In the genomic region with DNA sequence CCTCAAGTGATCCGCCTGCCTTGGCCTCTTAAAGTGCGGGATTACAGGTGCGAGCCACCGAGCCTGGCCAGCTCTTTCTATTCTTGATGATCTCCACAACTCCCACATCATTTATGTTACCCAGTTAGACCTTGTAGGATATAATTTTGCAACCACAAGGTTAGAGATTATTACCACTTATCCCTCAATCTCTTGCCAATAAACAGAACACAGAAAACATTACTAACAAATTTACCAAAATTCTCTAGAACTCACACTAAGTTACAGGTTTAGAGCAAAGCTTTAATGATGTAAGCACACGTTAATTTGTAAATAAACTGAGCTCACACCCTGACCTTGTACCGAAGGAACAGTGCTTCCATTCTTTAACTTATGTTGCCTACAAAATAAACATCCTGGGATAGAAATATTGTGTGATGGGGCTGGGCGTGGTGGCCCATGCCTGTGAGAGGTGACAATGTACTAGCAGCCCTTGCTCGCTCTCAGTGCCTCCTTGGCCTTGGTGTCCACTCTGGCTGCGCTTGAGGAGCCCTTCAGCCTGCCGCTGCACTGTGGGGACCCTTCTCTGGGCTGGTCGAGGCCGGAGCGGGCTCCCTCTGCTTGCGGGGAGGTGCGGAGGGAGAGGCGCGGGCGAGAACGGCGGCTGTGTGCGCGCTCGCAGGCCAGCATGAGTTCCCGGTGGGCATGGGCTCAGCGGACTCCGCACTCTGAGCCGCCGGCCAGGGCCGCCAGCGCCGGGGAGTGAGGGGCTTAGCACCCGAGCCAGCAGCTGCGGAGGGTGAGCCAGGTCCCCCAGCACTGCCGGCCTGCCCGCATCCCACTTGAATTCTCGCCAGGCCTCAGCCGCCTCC, we compare ENCODE assay signal across 13 cellular contexts. TPM values are rescaled to one million over a fixed set of nuclear protein-coding genes. Genes with fewer than 3 reads are reported as not detected.
DNase-seq lines count a peak whose midpoint lies in the region; FAIRE-seq and TF ChIP-seq lines count a peak whose summit lies in the region.
"Had no signal": no experiment of that assay in that cellular context is flagged by ENCODE, and none has a peak within 500 bp of the region (broad histone marks: within the 10 kb centered on the region; RNA-seq: fewer than 3 reads in every experiment).

No MANE protein-coding gene starts in this region.

- POLR2A ChIA-PET in BJ (lab: Charles Lee) (no interaction called here), RWPE1 (lab: Yijun Ruan, JAX; ENCODE audit: low non-redundant PET) (no interaction called here)

- H3K27ac Mint-ChIP-seq in astrocyte (ENCODE audit: unreplicated experiment): no peak overlapping the region
- H3K27ac Mint-ChIP-seq: activated B cell treated with CpG ODN at 0.5 μM for 24 hours, B cell had no signal

- no peaks in the 10 kb centered on the region for H3K79me2 ChIP-seq in astrocyte (ENCODE audit: insufficient read depth, low read length)
- H3K79me2 ChIP-seq: hepatocyte had no signal

- H3K4me1 Mint-ChIP-seq in astrocyte (ENCODE audit: low read depth, unreplicated experiment): no peaks in the 10 kb centered on the region
- H3K4me1 Mint-ChIP-seq: activated B cell treated with CpG ODN at 0.5 μM for 24 hours, B cell had no signal

- no peak for FAIRE-seq in astrocyte (lab: Jason Lieb, UNC)
- FAIRE-seq: HTR-8/SVneo had no signal

- H3K9ac ChIP-seq in astrocyte (ENCODE audit: low read length): no peak overlapping the region
- no peak overlapping the region for H3K9ac ChIP-seq in rectal smooth muscle tissue (ENCODE audit: low read length)

- no peak overlapping the region for H3K4me3 Mint-ChIP-seq in astrocyte (ENCODE audit: unreplicated experiment)
- H3K4me3 Mint-ChIP-seq: activated B cell treated with CpG ODN at 0.5 μM for 24 hours, B cell had no signal

- H3K4me1 ChIP-seq in astrocyte (ENCODE audit: insufficient read depth, low read length) (peaks cover 4% of the 10 kb centered on the region), rectal smooth muscle tissue (ENCODE audit: control insufficient read depth, insufficient read depth, low read length) (peaks cover 2% of the 10 kb centered on the region)

- CTCF ChIA-PET in BJ (lab: Yijun Ruan, JAX): interaction anchor here (3.0 kb wide), 1 partner anchor 424 kb away, joined by 25 read pairs; no protein-coding TSS in a partner anchor
- CTCF ChIA-PET in RWPE1 (lab: Yijun Ruan, JAX): interaction anchor here (0.6 to 0.9 kb wide), 3 partner anchors 30 to 390 kb away, joined by 3 to 5 read pairs (median 4); no protein-coding TSS in a partner anchor

- no peaks in the 10 kb centered on the region for H3K9me3 Mint-ChIP-seq in astrocyte (ENCODE audit: unreplicated experiment)
- H3K9me3 Mint-ChIP-seq: activated B cell treated with CpG ODN at 0.5 μM for 24 hours had no signal

- no peaks in the 10 kb centered on the region for H3K36me3 Mint-ChIP-seq in astrocyte (ENCODE audit: low read depth, unreplicated experiment)

- 0 out of 2 replicates have a peak, but pooled peaks have one; percentile 9 for TF ChIP-seq CTCF in BJ (IDR thresholded peaks at IDR 0.05; ENCODE audit: insufficient read depth, low read depth, low read length)
- no peak for TF ChIP-seq CTCF in astrocyte (IDR thresholded peaks at IDR 0.05; ENCODE audit: insufficient read depth, low read depth, low read length)
- no peak for TF ChIP-seq CTCF in foreskin fibroblast (IDR thresholded peaks at IDR 0.05; ENCODE audit: low read depth, low read length)
- TF ChIP-seq CTCF in RWPE1 (conservative IDR thresholded peaks at IDR 0.05; ENCODE audit: low read depth): no peak

- peaks cover 3% of the 10 kb centered on the region for H3K9me3 ChIP-seq in astrocyte (ENCODE audit: insufficient read depth, low read depth, low read length)

- H3K27me3 ChIP-seq in BJ (ENCODE audit: control insufficient read depth, insufficient read depth, low read length) (peaks cover 2% of the 10 kb centered on the region; the same call in 1 of the 2 replicates), astrocyte (ENCODE audit: insufficient read depth, low read length) (peaks cover 3% of the 10 kb centered on the region), rectal smooth muscle tissue (ENCODE audit: control insufficient read depth, insufficient read depth, low read length) (no peaks in the 10 kb centered on the region)
- H3K27me3 ChIP-seq: hepatocyte had no signal

- peak overlapping the region; percentile 81 for H2AFZ ChIP-seq in astrocyte (ENCODE audit: low read depth, low read length)
- H2AFZ ChIP-seq: hepatocyte had no signal

- H3K36me3 ChIP-seq in BJ (ENCODE audit: control insufficient read depth, insufficient read depth, low read length) (no peaks in the 10 kb centered on the region), astrocyte (ENCODE audit: insufficient read depth, low read length) (no peaks in the 10 kb centered on the region), rectal smooth muscle tissue (ENCODE audit: control insufficient read depth, insufficient read depth, low read length) (no peaks in the 10 kb centered on the region)

- H3K27me3 Mint-ChIP-seq in astrocyte (ENCODE audit: low read depth, unreplicated experiment): no peaks in the 10 kb centered on the region

- no peaks in the 10 kb centered on the region for H4K20me1 ChIP-seq in astrocyte (ENCODE audit: insufficient read depth, low read length)

- no peak overlapping the region for H3K27ac ChIP-seq in astrocyte (ENCODE audit: low read depth, low read length)
- H3K27ac ChIP-seq in rectal smooth muscle tissue (ENCODE audit: low read depth, low read length): no peak overlapping the region
- no peak overlapping the region for H3K27ac ChIP-seq in RWPE1
- H3K27ac ChIP-seq: hepatocyte had no signal

- no peak for DNase-seq in BJ (ENCODE audit: low read depth)
- DNase-seq in astrocyte (ENCODE audit: low read depth): no peak
- peak in 1 of 2 donors; percentile 28 for DNase-seq in foreskin fibroblast
- no peak for DNase-seq in ecto neural progenitor cell (ENCODE audit: low spot score)
- DNase-seq in RWPE1 (ENCODE audit: low spot score): no peak
- DNase-seq in COLO668 (lab: John Stamatoyannopoulos, UW; ENCODE audit: unreplicated experiment): no peak
- no peak for DNase-seq in inferior parietal cortex (ENCODE audit: extremely low spot score)
- DNase-seq: activated B cell treated with CpG ODN at 0.5 μM for 24 hours, SW 1271 had no signal

- peak overlapping the region; percentile 75 for H3K4me2 ChIP-seq in astrocyte (ENCODE audit: low read length)
- H3K4me2 ChIP-seq: hepatocyte had no signal

- H3K4me3 ChIP-seq in BJ (ENCODE audit: low read depth, low read length): peak overlapping the region; percentile 28
- peak overlapping the region; percentile 5 for H3K4me3 ChIP-seq in astrocyte (ENCODE audit: insufficient read depth, low read depth, low read length)
- H3K4me3 ChIP-seq in foreskin fibroblast (ENCODE audit: low read depth in 1 of 2, low read length in 2 of 2): peak overlapping the region; percentile 24 to 33
- H3K4me3 ChIP-seq in rectal smooth muscle tissue (ENCODE audit: low read length): peak overlapping the region; percentile 48
- H3K4me3 ChIP-seq: hepatocyte had no signal

RNA-seq across cellular contexts. Expression of a gene that starts 42.1 kb away (rescaled TPM):
- 16.3 and 20.4 TPM in 2 replicates for polyA plus RNA-seq in BJ (2011; rRNA removed)
- 20.9 and 22.2 TPM in 2 replicates for polyA minus RNA-seq in BJ (2011; rRNA and poly(A)+ RNA removed)
- 23.8 TPM in 2 replicates for total RNA-seq in astrocyte
